ENCODE assay signal across 10 cellular contexts in the genomic region with DNA sequence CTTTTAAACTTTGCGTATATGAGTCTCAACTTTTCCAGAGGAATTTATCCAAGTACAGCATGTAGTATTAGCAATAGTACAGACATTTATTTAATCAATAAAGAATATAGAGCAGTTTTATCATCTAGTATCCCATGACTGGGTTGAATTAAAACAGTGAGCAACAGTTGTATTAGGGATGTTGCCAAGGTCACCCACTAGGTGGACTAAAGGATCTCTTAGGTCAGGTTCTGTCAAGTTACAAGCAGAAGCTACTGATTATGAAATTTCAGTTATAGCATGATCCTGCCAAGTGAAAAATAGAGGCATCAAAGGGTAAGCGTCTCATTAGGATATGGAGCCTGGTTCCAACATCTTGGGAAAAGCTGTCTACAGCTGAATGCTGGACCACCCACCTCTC. TPM values are rescaled to one million over a fixed set of nuclear protein-coding genes. Genes with fewer than 3 reads are reported as not detected.
DNase-seq lines count a peak whose midpoint lies in the region; ATAC-seq and TF ChIP-seq lines count a peak whose summit lies in the region.
"Had no signal": no experiment of that assay in that cellular context is flagged by ENCODE, and none has a peak within 500 bp of the region (broad histone marks: within the 10 kb centered on the region; RNA-seq: fewer than 3 reads in every experiment).

No MANE protein-coding gene starts in this region.

- peak; percentile 55 for TF ChIP-seq CTCF in chondrocyte (IDR thresholded peaks at IDR 0.05)

- H3K27me3 Mint-ChIP-seq in chondrocyte (ENCODE audit: low read depth) = no peaks in the 10 kb centered on the region

- no peak overlapping the region for H3K4me3 Mint-ChIP-seq in chondrocyte (ENCODE audit: unreplicated experiment)
- H3K4me3 Mint-ChIP-seq: dendritic cell treated with granulocyte-macrophage colony-stimulating factor and Interleukin-4, amounts not matched to agents 40 ng/mL and 50 ng/mL, for 4 days had no signal

- no peaks in the 10 kb centered on the region for H3K4me1 Mint-ChIP-seq in chondrocyte (ENCODE audit: low read depth)

- ATAC-seq in GM18870 (IDR thresholded peaks at IDR 0.05; ENCODE audit: unreplicated experiment) (no peak), HG03521 (IDR thresholded peaks at IDR 0.05; ENCODE audit: unreplicated experiment) (no peak)

- no peaks in the 10 kb centered on the region for H3K36me3 Mint-ChIP-seq in chondrocyte (ENCODE audit: low read depth)

- peaks cover 18% of the 10 kb centered on the region for H3K9me3 Mint-ChIP-seq in chondrocyte (ENCODE audit: low read depth)

- H3K27ac Mint-ChIP-seq in chondrocyte (ENCODE audit: unreplicated experiment) = no peak overlapping the region
- H3K27ac Mint-ChIP-seq: dendritic cell treated with granulocyte-macrophage colony-stimulating factor and Interleukin-4, amounts not matched to agents 40 ng/mL and 50 ng/mL, for 4 days had no signal

- DNase-seq in NCI-H510A treated with DMSO at 0.1 percent for 48 hours (lab: John Stamatoyannopoulos, UW) (peak; percentile 38), NCI-H510A (lab: John Stamatoyannopoulos, UW) (no peak), NCI-H1694 treated with DMSO at 0.1 percent for 48 hours (lab: John Stamatoyannopoulos, UW) (peak; percentile 32), chondrocyte (ENCODE audit: low spot score) (no peak), renal cortical epithelial cell (ENCODE audit: low read depth) (peak; percentile 63), NCI-H1417 treated with DMSO at 0.1 percent for 48 hours (lab: John Stamatoyannopoulos, UW) (no peak)
- DNase-seq: left ventricle myocardium inferior had no signal

RNA-seq across cellular contexts. Expression of a gene that starts 52.1 kb away (rescaled TPM):
- total RNA-seq in chondrocyte (361 to 405 TPM (median 404 TPM) in 3 replicates), renal cortical epithelial cell (265 and 357 TPM in 2 replicates)

Comparison
In these comparisons a context has a peak if more than half of its experiments do, and no peak if none do; other contexts are left out.
1. DNase-seq: peak in NCI-H510A treated with DMSO at 0.1 percent for 48 hours (single experiment), NCI-H1694 treated with DMSO at 0.1 percent for 48 hours (single experiment) and renal cortical epithelial cell (single experiment); none in NCI-H510A (single experiment), chondrocyte (single experiment) and NCI-H1417 treated with DMSO at 0.1 percent for 48 hours (single experiment).